24 cellular contexts compared by ENCODE assay signal in the genomic region with DNA sequence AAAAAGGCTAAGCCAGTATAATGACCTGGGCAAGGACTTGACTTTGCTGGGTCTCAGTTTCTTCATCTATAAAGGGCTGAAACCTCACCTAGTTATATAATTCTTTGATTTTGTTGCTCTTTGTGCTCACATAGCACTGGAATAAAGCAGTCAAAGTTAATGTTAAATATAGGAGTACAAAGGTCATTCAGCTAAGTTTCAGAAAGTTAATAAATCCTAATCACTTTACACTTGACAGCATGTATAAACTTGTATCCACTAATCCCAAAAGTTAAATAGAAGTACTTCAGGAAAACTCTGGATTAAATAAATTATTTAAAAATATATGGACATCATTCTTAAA. TPM values are rescaled to one million over a fixed set of nuclear protein-coding genes. Genes with fewer than 3 reads are reported as not detected.
A peak's percentile ranks its signal among the peaks of the same experiment; 100 is the strongest.
DNase-seq lines count a peak whose midpoint lies in the region; ATAC-seq, FAIRE-seq and TF ChIP-seq lines count a peak whose summit lies in the region.
"Had no signal": no experiment of that assay in that cellular context is flagged by ENCODE, and none has a peak within 500 bp of the region (broad histone marks: within the 10 kb centered on the region; RNA-seq: fewer than 3 reads in every experiment).

No MANE protein-coding gene starts in this region.

- peaks cover 17% of the 10 kb centered on the region for H3K4me1 ChIP-seq in A549
- H3K4me1 ChIP-seq in HEK293 (ENCODE audit: control insufficient read depth, insufficient read depth, low read length) = 0 out of 2 replicates have a peak, but pooled peaks cover 2% of the 10 kb centered on the region
- peaks cover 17 to 32% of the 10 kb centered on the region in 2 donors for H3K4me1 ChIP-seq in duodenal mucosa (ENCODE audit: control insufficient read depth in 1 of 2, insufficient read depth in 2 of 2, low read length in 2 of 2)
- H3K4me1 ChIP-seq in mucosa of rectum (ENCODE audit: control insufficient read depth in 2 of 2, insufficient read depth in 2 of 2, low read length in 2 of 2) = peaks cover 2 to 18% of the 10 kb centered on the region in 2 donors
- H3K4me1 ChIP-seq in endodermal cell (ENCODE audit: control insufficient read depth, insufficient read depth, low read length) = peaks cover 5% of the 10 kb centered on the region

- H3K4me2 ChIP-seq in A549 = peak overlapping the region; percentile 39
- H3K4me2 ChIP-seq: SK-N-SH had no signal

- no peak overlapping the region for H3K9ac ChIP-seq in duodenal mucosa (ENCODE audit: low read depth in 1 of 2, low read length in 2 of 2)
- H3K9ac ChIP-seq in mucosa of rectum (ENCODE audit: low read depth in 1 of 2, low read length in 2 of 2) = no peak overlapping the region
- no peak overlapping the region for H3K9ac ChIP-seq in endodermal cell (ENCODE audit: extremely low read depth, low read length, poor library complexity, severe bottlenecking)
- H3K9ac ChIP-seq: SK-N-SH had no signal

- no peak overlapping the region for H3K27ac ChIP-seq in A549
- no peak overlapping the region for H3K27ac ChIP-seq in HEK293 (ENCODE audit: extremely low read depth, low read depth, low read length)
- peak overlapping the region; percentile 26 for H3K27ac ChIP-seq in duodenal mucosa (ENCODE audit: low read depth, low read length)
- H3K27ac ChIP-seq in mucosa of rectum (ENCODE audit: low read depth in 2 of 2, low read length in 2 of 2) = peak overlapping the region; percentile 40 to 72
- H3K27ac ChIP-seq in endodermal cell (ENCODE audit: low read depth, low read length) = no peak overlapping the region
- H3K27ac ChIP-seq: C4-2B, RWPE1 had no signal

- H3K27me3 ChIP-seq in duodenal mucosa (ENCODE audit: control insufficient read depth in 1 of 2, insufficient read depth in 2 of 2, low read length in 2 of 2) = no peaks in the 10 kb centered on the region
- H3K27me3 ChIP-seq in mucosa of rectum (ENCODE audit: control insufficient read depth in 2 of 2, insufficient read depth in 2 of 2, low read length in 2 of 2) = no peaks in the 10 kb centered on the region
- H3K27me3 ChIP-seq in endodermal cell (ENCODE audit: control insufficient read depth, insufficient read depth, low read length, poor library complexity, severe bottlenecking) = no peaks in the 10 kb centered on the region

- no peak for FAIRE-seq in A549 (lab: Jason Lieb, UNC)
- FAIRE-seq: GM18507 had no signal

- no peaks in the 10 kb centered on the region for H3K36me3 Mint-ChIP-seq in endodermal cell (ENCODE audit: low read depth)

- TF ChIP-seq CTCF in A549 (IDR thresholded peaks at IDR 0.05) (no peak), HEK293 (tag by site-specific recombination; IDR thresholded peaks at IDR 0.05) (no peak), endodermal cell (conservative IDR thresholded peaks at IDR 0.05) (no peak)

- H3K4me3 Mint-ChIP-seq in endodermal cell = no peak overlapping the region

- no peaks in the 10 kb centered on the region for H3K27me3 Mint-ChIP-seq in endodermal cell (ENCODE audit: insufficient read depth)
- H3K27me3 Mint-ChIP-seq: CD8-positive, alpha-beta memory T cell had no signal

- no peak for DNase-seq in A549 (ENCODE audit: low read depth in 1 of 2, low spot score in 1 of 2)
- DNase-seq in endodermal cell = no peak
- no peak for DNase-seq in AG20443 (ENCODE audit: low spot score)
- DNase-seq in pons (ENCODE audit: low spot score) = no peak
- no peak for DNase-seq in stimulated activated naive CD4-positive, alpha-beta T cell (lab: John Stamatoyannopoulos, UW)
- DNase-seq: AML-193; Calu3; CD8-positive, alpha-beta memory T cell; DMS153; KBM-7; NCI-H1092; NCI-H1436 treated with DMSO at 0.1 percent for 48 hours; NCI-H2029; NCI-H226; NCI-H510A treated with DMSO at 0.1 percent for 48 hours; NCI-H748 treated with DMSO at 0.1 percent for 48 hours; SIG-M5; SK-N-SH had no signal

- no peak overlapping the region for H3K27ac Mint-ChIP-seq in endodermal cell

- H3K4me3 ChIP-seq in A549 = no peak overlapping the region
- no peak overlapping the region for H3K4me3 ChIP-seq in HEK293 (ENCODE audit: low read depth, low read length)
- peak overlapping the region in 1 of 2 donors; percentile 38 for H3K4me3 ChIP-seq in duodenal mucosa (ENCODE audit: low read depth in 1 of 2, low read length in 2 of 2)
- peak overlapping the region in 1 of 2 donors; percentile 32 for H3K4me3 ChIP-seq in mucosa of rectum (ENCODE audit: low read length in 2 of 2)
- no peak overlapping the region for H3K4me3 ChIP-seq in endodermal cell (ENCODE audit: low read length)

- H3K4me1 Mint-ChIP-seq in endodermal cell = peaks cover 10% of the 10 kb centered on the region

- TF ChIP-seq EP300 in A549 (IDR thresholded peaks at IDR 0.05) = no peak

- TF ChIP-seq POLR2A in A549 (IDR thresholded peaks at IDR 0.05; ENCODE audit: low read length) = no peak

- no peak for TF ChIP-seq RAD21 in A549 (conservative IDR thresholded peaks at IDR 0.05 in 1 of 2, IDR thresholded peaks at IDR 0.05 in 1 of 2)

- no peaks in the 10 kb centered on the region for H3K36me3 ChIP-seq in HEK293 (ENCODE audit: control insufficient read depth in 2 of 2, insufficient read depth in 1 of 2, low read length in 2 of 2)
- H3K36me3 ChIP-seq in duodenal mucosa (ENCODE audit: control insufficient read depth in 1 of 2, insufficient read depth in 2 of 2, low read length in 2 of 2) = no peaks in the 10 kb centered on the region
- H3K36me3 ChIP-seq in mucosa of rectum (ENCODE audit: control insufficient read depth in 2 of 2, insufficient read depth in 2 of 2, low read length in 2 of 2) = no peaks in the 10 kb centered on the region
- H3K36me3 ChIP-seq in endodermal cell (ENCODE audit: control insufficient read depth, insufficient read depth, low read length) = no peaks in the 10 kb centered on the region

- POLR2A ChIA-PET in A549 (lab: Yijun Ruan, JAX) = no interaction called here
- POLR2A ChIA-PET in HEK293 (lab: Yijun Ruan, JAX) = no interaction called here

- CTCF ChIA-PET in A549 (lab: Yijun Ruan, JAX) = no interaction called here
- CTCF ChIA-PET in HEK293 (lab: Yijun Ruan, JAX) = interaction anchor here (0.7 to 1.0 kb wide), 2 partner anchors 22 to 57 kb away, joined by 4 read pairs; no protein-coding TSS in a partner anchor

- no peak for ATAC-seq in A549

- no peaks in the 10 kb centered on the region for H3K9me3 Mint-ChIP-seq in endodermal cell
- H3K9me3 Mint-ChIP-seq: CD8-positive, alpha-beta memory T cell had no signal

- H3K9me3 ChIP-seq in A549 = no peaks in the 10 kb centered on the region
- H3K9me3 ChIP-seq in HEK293 (ENCODE audit: control insufficient read depth, insufficient read depth, low read depth, low read length) = no peaks in the 10 kb centered on the region
- H3K9me3 ChIP-seq in duodenal mucosa (ENCODE audit: control insufficient read depth in 1 of 2, low read length in 2 of 2) = no peaks in the 10 kb centered on the region
- no peaks in the 10 kb centered on the region for H3K9me3 ChIP-seq in mucosa of rectum (ENCODE audit: control insufficient read depth in 2 of 2, low read length in 2 of 2)
- H3K9me3 ChIP-seq in endodermal cell (ENCODE audit: control insufficient read depth, low read length) = no peaks in the 10 kb centered on the region
- H3K9me3 ChIP-seq: SK-N-SH had no signal

TF ChIP-seq in A549, 52 proteins besides CTCF, POLR2A, EP300 and RAD21 (continues in another document):
- TF ChIP-seq PHF8 (IDR thresholded peaks at IDR 0.05; ENCODE audit: borderline replicate concordance, low read depth) (no peak), HOXB5 (CRISPR knock-in tag; IDR thresholded peaks at IDR 0.05) (no peak), CEBPB (IDR thresholded peaks at IDR 0.05) (no peak), RNF2 (IDR thresholded peaks at IDR 0.05; ENCODE audit: borderline replicate concordance, low read depth) (no peak), CBX2 (IDR thresholded peaks at IDR 0.05; ENCODE audit: borderline replicate concordance, low read depth) (no peak), TP53 (CRISPR knock-in tag; IDR thresholded peaks at IDR 0.05) (no peak), MAZ (IDR thresholded peaks at IDR 0.05; ENCODE audit: borderline replicate concordance, low read depth, low read length) (no peak)
- TF ChIP-seq, protein P1, sequence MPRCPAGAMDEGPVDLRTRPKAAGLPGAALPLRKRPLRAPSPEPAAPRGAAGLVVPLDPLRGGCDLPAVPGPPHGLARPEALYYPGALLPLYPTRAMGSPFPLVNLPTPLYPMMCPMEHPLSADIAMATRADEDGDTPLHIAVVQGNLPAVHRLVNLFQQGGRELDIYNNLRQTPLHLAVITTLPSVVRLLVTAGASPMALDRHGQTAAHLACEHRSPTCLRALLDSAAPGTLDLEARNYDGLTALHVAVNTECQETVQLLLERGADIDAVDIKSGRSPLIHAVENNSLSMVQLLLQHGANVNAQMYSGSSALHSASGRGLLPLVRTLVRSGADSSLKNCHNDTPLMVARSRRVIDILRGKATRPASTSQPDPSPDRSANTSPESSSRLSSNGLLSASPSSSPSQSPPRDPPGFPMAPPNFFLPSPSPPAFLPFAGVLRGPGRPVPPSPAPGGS (IDR thresholded peaks at IDR 0.05) = no peak

TF ChIP-seq in HEK293, 187 proteins besides CTCF, POLR2A, EP300 and RAD21:
- TF ChIP-seq GLIS2 (tag by site-specific recombination; IDR thresholded peaks at IDR 0.05) (no peak), ZNF664 (tag by site-specific recombination; IDR thresholded peaks at IDR 0.05) (peak; percentile 58; the same call in 1 of the 2 replicates)

RNA-seq across cellular contexts. Expression of a gene that starts 33.9 kb away (rescaled TPM):
- 3.0 and 3.5 TPM in 2 replicates for polyA plus RNA-seq in A549 (2011; rRNA removed)
- polyA plus RNA-seq in A549 (2012; cell fraction: cytosol; rRNA removed) = 1.1 and 1.2 TPM in 2 replicates
- 0.67 and 0.93 TPM in 2 replicates for polyA plus RNA-seq in A549 (2012; cell fraction: nucleus; rRNA removed)
- polyA plus RNA-seq in A549 (2017; fragmentation: RNase III; extraction: RNeasy Plus Mini Kit Qiagen cat#74134 plus additional on column Dnase treatment) = 2.1 to 2.5 TPM (median 2.1 TPM) in 3 replicates
- 5.8 and 6.8 TPM in 2 replicates for polyA minus RNA-seq in A549 (2011; rRNA and poly(A)+ RNA removed)
- 1 to 10 TPM; 4.2 to 6.9 TPM for total RNA-seq in endodermal cell
- polyA plus RNA-seq in endodermal cell (2013, experiment 1 of 2) = 8.0 TPM
- 6.3 TPM for polyA plus RNA-seq in endodermal cell (2013, experiment 2 of 2)

Comparison
In these comparisons a context has a peak if more than half of its experiments do, and no peak if none do; other contexts are left out.
1. H3K27ac ChIP-seq: peak in duodenal mucosa (single experiment) and mucosa of rectum (2 of 2); none in A549 (0 of 2), HEK293 (single experiment) and endodermal cell (single experiment).